ENCODE assay signal across 24 cellular contexts in genomic region chr2:206241767-206242166, GRCh38. TPM values are rescaled to one million over a fixed set of nuclear protein-coding genes. Genes with fewer than 3 reads are reported as not detected.
DNase-seq lines count a peak whose midpoint lies in the region; ATAC-seq and TF ChIP-seq lines count a peak whose summit lies in the region.
"Had no signal": no experiment of that assay in that cellular context is flagged by ENCODE, and none has a peak within 500 bp of the region (broad histone marks: within the 10 kb centered on the region; RNA-seq: fewer than 3 reads in every experiment).

No MANE protein-coding gene starts in this region.

- H3K4me2 ChIP-seq in GM23248 (ENCODE audit: unreplicated experiment) = no peak overlapping the region

- H3K27me3 ChIP-seq in GM23248 (replicated peaks; ENCODE audit: insufficient read depth) = no peaks in the 10 kb centered on the region
- H3K27me3 ChIP-seq: SJSA1, testis had no signal

- in situ Hi-C loops in GM23248 (cut with MboI) = no loop called here

- H3F3A ChIP-seq in GM23248 (ENCODE audit: insufficient read depth) = no peaks in the 10 kb centered on the region

- H3K4me3 ChIP-seq in GM23248 = no peak overlapping the region
- H3K4me3 ChIP-seq in fibroblast of villous mesenchyme (ENCODE audit: low read depth, low read length) = no peak overlapping the region
- H3K4me3 ChIP-seq: adrenal gland, heart right ventricle, SJSA1, testis had no signal

- intact Hi-C loops in head of caudate nucleus (cut with DNase I) = no loop called here

- H3K9ac ChIP-seq in GM23248 = no peak overlapping the region

- H3K4me1 ChIP-seq in GM23248 (ENCODE audit: insufficient read depth) = no peaks in the 10 kb centered on the region
- H3K4me1 ChIP-seq: adrenal gland, heart right ventricle, SJSA1, testis had no signal

- no peaks in the 10 kb centered on the region for H3K9me3 ChIP-seq in GM23248 (ENCODE audit: low read depth)
- H3K9me3 ChIP-seq: adrenal gland, heart right ventricle, SJSA1, testis had no signal

- H3K36me3 ChIP-seq in GM23248 (ENCODE audit: low read depth) = no peaks in the 10 kb centered on the region
- H3K36me3 ChIP-seq: adrenal gland, heart right ventricle, SJSA1 had no signal

- H3K27ac ChIP-seq in GM23248 = no peak overlapping the region
- H3K27ac ChIP-seq: adrenal gland, heart right ventricle, SJSA1, testis had no signal

- WGBS in GM23248 (ENCODE audit: low coverage in 1 of 2, low lambda C conversion rate in 2 of 2, missing lambda C conversion rate in 2 of 2), 2 experiments = 26 to 29% methylated on average over 4 of the region's 4 CpGs

- H4K20me1 ChIP-seq in GM23248 (ENCODE audit: insufficient read depth) = no peaks in the 10 kb centered on the region

- peak; percentile 37 for DNase-seq in AG20443 (ENCODE audit: low spot score)
- DNase-seq in GM23248 = peak; percentile 50
- DNase-seq in NCI-H69 (lab: John Stamatoyannopoulos, UW) = peak; percentile 50
- peak; percentile 8 for DNase-seq in fibroblast of villous mesenchyme (ENCODE audit: low read depth)
- no peak for DNase-seq in GDM1 (lab: John Stamatoyannopoulos, UW)
- DNase-seq in medulla oblongata (ENCODE audit: extremely low spot score) = no peak
- DNase-seq in head of caudate nucleus = no peak
- DNase-seq: activated CD4-positive, alpha-beta memory T cell treated with anti-CD3 and anti-CD28 coated beads for 36 hours; activated CD4-positive, CD25-positive, alpha-beta regulatory T cell treated with anti-CD3 and anti-CD28 coated beads, Interleukin-2, amount 50 U/mL, for 72 hours; activated CD8-positive, alpha-beta memory T cell treated with anti-CD3 and anti-CD28 coated beads, Interleukin-2, amount 50 U/mL, for 4 hours; activated naive CD4-positive, alpha-beta T cell treated with anti-CD3 and anti-CD28 coated beads for 36 hours; adrenal gland; heart right ventricle; KG1; mesenchymal stem cell; NCI-H1436; NCI-H526; nucleus accumbens; stimulated activated naive CD8-positive, alpha-beta T cell treated with anti-CD3 and anti-CD28 coated beads, Interleukin-15, Interleukin-2, amounts not matched to agents 100 U/mL and 50 U/mL, for 24 hours; T-helper 17 cell; testis had no signal

- no peak for ATAC-seq in GM21381 (IDR thresholded peaks at IDR 0.05; ENCODE audit: unreplicated experiment)
- ATAC-seq: HCT116; heart right ventricle; stimulated activated naive CD8-positive, alpha-beta T cell treated with anti-CD3 and anti-CD28 coated beads, Interleukin-15, Interleukin-2, amounts not matched to agents 100 U/mL and 50 U/mL, for 24 hours; T-helper 17 cell had no signal

- no peaks in the 10 kb centered on the region for H3K9me2 ChIP-seq in GM23248 (ENCODE audit: insufficient read depth)

- H3K79me2 ChIP-seq in GM23248 (ENCODE audit: insufficient read depth) = no peaks in the 10 kb centered on the region

- no peak for TF ChIP-seq CTCF in fibroblast of villous mesenchyme (IDR thresholded peaks at IDR 0.05; ENCODE audit: insufficient read depth, low read depth, low read length)

- 0 out of 2 replicates have a peak overlapping the region, but pooled peaks have one; percentile 23 for H2AFZ ChIP-seq in GM23248

RNA-seq across cellular contexts. Expression of gene ZDBF2, which starts 32.7 kb away (rescaled TPM):
- total RNA-seq in GM23248 (2014; rRNA removed; shearing (Covaris generic)) = 9.1 and 10.2 TPM in 2 replicates
- polyA plus RNA-seq in GM23248 (2016; fragmentation: Nextera tagmentation; extraction: Ambion mirVana) = 2.5 and 3.0 TPM in 2 replicates
- 11.6 and 17.3 TPM in 2 replicates for total RNA-seq in fibroblast of villous mesenchyme

Comparison
In these comparisons a context has a peak if more than half of its experiments do, and no peak if none do; other contexts are left out.
1. DNase-seq: peak in AG20443 (single experiment), GM23248 (single experiment), NCI-H69 (single experiment) and fibroblast of villous mesenchyme (single experiment); none in GDM1 (single experiment), medulla oblongata (single experiment) and head of caudate nucleus (0 of 42).